ENCODE assay signal across 8 cellular contexts in genomic region chr17:7687908-7688807, GRCh38. TPM values are rescaled to one million over a fixed set of nuclear protein-coding genes. Genes with fewer than 3 reads are reported as not detected.
DNase-seq lines count a peak whose midpoint lies in the region; ATAC-seq and TF ChIP-seq lines count a peak whose summit lies in the region.

TSS of gene WRAP53 (plus strand) at chr17:7688477. CDS start at chr17:7688649, 172 bp downstream.

- H3K27me3 Mint-ChIP-seq in activated CD4-positive, alpha-beta T cell treated with anti-CD3 and anti-CD28 coated beads for 36 hours, result no peaks in the 10 kb centered on the region

- H3K9me3 Mint-ChIP-seq in activated CD4-positive, alpha-beta T cell treated with anti-CD3 and anti-CD28 coated beads for 36 hours (ENCODE audit: low read depth), result no peaks in the 10 kb centered on the region

- intact Hi-C loops in activated CD4-positive, alpha-beta T cell treated with anti-CD3 and anti-CD28 coated beads for 36 hours (cut with DNase I, micrococcal nuclease), result loop anchor here (1.0 to 5.0 kb wide), 27 partner anchors 56 to 1046 kb away; partner anchors contain the start of genes FXR2 (in 2 of the 2), NAA38 (in 2 of the 2), ALOXE3 (in 1 of the 2) and CNTROB (in 1 of the 2)

- H3K4me1 Mint-ChIP-seq in activated CD4-positive, alpha-beta T cell treated with anti-CD3 and anti-CD28 coated beads for 36 hours, result peaks cover 35% of the 10 kb centered on the region

- ATAC-seq in HG03442 (IDR thresholded peaks at IDR 0.05; ENCODE audit: unreplicated experiment), result peak; percentile 62
- peak; percentile 81 for ATAC-seq in activated CD4-positive, alpha-beta T cell treated with anti-CD3 and anti-CD28 coated beads for 36 hours

- POLR2A ChIA-PET in activated CD4-positive, alpha-beta T cell treated with anti-CD3 and anti-CD28 coated beads for 36 hours (lab: Charles Lee), result interaction anchor here (0.6 to 3.7 kb wide), 23 partner anchors 15 to 695 kb away, joined by 3 to 39 read pairs (median 6); partner anchors contain the start of genes ATP1B2, CD68, CNTROB and CYB5D1

- H3K27me3 ChIP-seq in BLaER1, result no peaks in the 10 kb centered on the region

- peaks cover 43% of the 10 kb centered on the region for H3K36me3 ChIP-seq in BLaER1

- peak within 1 kb of the TSS; percentile 83 for H3K4me3 Mint-ChIP-seq in activated CD4-positive, alpha-beta T cell treated with anti-CD3 and anti-CD28 coated beads for 36 hours

- CTCF ChIA-PET in activated CD4-positive, alpha-beta T cell treated with anti-CD3 and anti-CD28 coated beads for 36 hours (lab: Charles Lee), result interaction anchor here (0.5 to 4.8 kb wide), 53 partner anchors 10 to 652 kb away, joined by 3 to 31 read pairs (median 4); partner anchors contain the start of genes ACAP1, ATP1B2, CYB5D1 and DNAH2

- no peaks in the 10 kb centered on the region for H3K9me3 ChIP-seq in BLaER1

- H3K27ac Mint-ChIP-seq in activated CD4-positive, alpha-beta T cell treated with anti-CD3 and anti-CD28 coated beads for 36 hours, result peak within 1 kb of the TSS; percentile 97

- peaks cover 28% of the 10 kb centered on the region for H4K20me1 ChIP-seq in BLaER1

- DNase-seq in GM19238 (ENCODE audit: insufficient read length, low spot score), result peak; percentile 93
- peak; percentile 89 to 91 for DNase-seq in NCI-H524 (lab: John Stamatoyannopoulos, UW)
- peak; percentile 97 for DNase-seq in activated CD4-positive, alpha-beta T cell treated with anti-CD3 and anti-CD28 coated beads for 36 hours
- peak; percentile 100 for DNase-seq in choroid plexus epithelial cell (ENCODE audit: low read depth)
- DNase-seq in kidney glomerular epithelial cell (lab: John Stamatoyannopoulos, UW), result peak; percentile 99
- peak; percentile 91 to 95 for DNase-seq in stimulated activated CD4-positive, alpha-beta T cell treated with anti-CD3 and anti-CD28 coated beads, Interleukin-1b, Interleukin-23, amount 100 ng/mL, for 1 hour (ENCODE audit: low read depth in 2 of 2)

- H3K4me2 ChIP-seq in BLaER1, result peak within 1 kb of the TSS; percentile 92

- H3K27ac ChIP-seq in BLaER1, result peak within 1 kb of the TSS; percentile 99

- H3K9ac ChIP-seq in BLaER1, result peak within 1 kb of the TSS; percentile 99

- H3K4me1 ChIP-seq in BLaER1, result peaks cover 38% of the 10 kb centered on the region

- H3K4me3 ChIP-seq in BLaER1, result peak within 1 kb of the TSS; percentile 99
- peak within 1 kb of the TSS; percentile 96 for H3K4me3 ChIP-seq in choroid plexus epithelial cell (ENCODE audit: low read depth, low read length)

- H3K36me3 Mint-ChIP-seq in activated CD4-positive, alpha-beta T cell treated with anti-CD3 and anti-CD28 coated beads for 36 hours (ENCODE audit: low read depth), result peaks cover 35% of the 10 kb centered on the region

- TF ChIP-seq CTCF in choroid plexus epithelial cell (conservative IDR thresholded peaks at IDR 0.05; ENCODE audit: low read depth, low read length), result peak; percentile 93

RNA-seq across cellular contexts. Expression of gene WRAP53, which starts in this region (rescaled TPM):
- 10 to 100 TPM; 23.5 to 27.1 TPM for total RNA-seq in activated CD4-positive, alpha-beta T cell treated with anti-CD3 and anti-CD28 coated beads for 36 hours

Comparison
In these comparisons a context has a peak if more than half of its experiments do, and no peak if none do; other contexts are left out.
1. Peak in every context shown above with its lines: DNase-seq, ATAC-seq, H3K4me3 ChIP-seq and H3K27ac ChIP-seq.